ENCODE assay signal across 10 cellular contexts in genomic region chr16:87952751-87953150, GRCh38. TPM values are rescaled to one million over a fixed set of nuclear protein-coding genes. Genes with fewer than 3 reads are reported as not detected.
DNase-seq lines count a peak whose midpoint lies in the region; ATAC-seq and TF ChIP-seq lines count a peak whose summit lies in the region.
"Had no signal": no experiment of that assay in that cellular context is flagged by ENCODE, and none has a peak within 500 bp of the region (broad histone marks: within the 10 kb centered on the region; RNA-seq: fewer than 3 reads in every experiment).

No MANE protein-coding gene starts in this region.

- no peak for DNase-seq in A673 (ENCODE audit: low spot score)
- no peak for DNase-seq in putamen (ENCODE audit: low spot score)
- no peak for DNase-seq in cerebellum (ENCODE audit: low spot score)
- DNase-seq: GDM1, NCI-H2171 had no signal

- peak overlapping the region; percentile 94; the same call in 1 of the 2 replicates for H3K9ac ChIP-seq in HUES64 (ENCODE audit: low read depth, low read length)
- peak overlapping the region; percentile 78 for H3K9ac ChIP-seq in muscle layer of colon (ENCODE audit: low read length)

- H3K27ac ChIP-seq in A673 (ENCODE audit: low read depth, low read length, poor library complexity, severe bottlenecking) (peak overlapping the region; percentile 97), HUES64 (ENCODE audit: low read depth, low read length) (no peak overlapping the region; the same call in 1 of the 2 replicates), muscle layer of colon (ENCODE audit: low read depth, low read length) (peak overlapping the region; percentile 90)

- H3K36me3 ChIP-seq in A673 (ENCODE audit: insufficient read depth, low read length, poor library complexity, severe bottlenecking) (peaks cover 13% of the 10 kb centered on the region), HUES64 (ENCODE audit: insufficient read depth, low read length) (peaks cover 28% of the 10 kb centered on the region), muscle layer of colon (ENCODE audit: insufficient read depth, low read length) (peaks cover 8% of the 10 kb centered on the region)

- H3K27me3 ChIP-seq in A673 (replicated peaks; ENCODE audit: insufficient read depth, low read depth, low read length, poor library complexity) (no peaks in the 10 kb centered on the region), HUES64 (ENCODE audit: insufficient read depth, low read length) (no peaks in the 10 kb centered on the region), muscle layer of colon (ENCODE audit: control insufficient read depth in 1 of 2, insufficient read depth in 2 of 2, low read length in 2 of 2) (no peaks in the 10 kb centered on the region)

- CTCF ChIA-PET in A673 (lab: Charles Lee), result no interaction called here

- intact Hi-C loops in A673 (cut with micrococcal nuclease; ENCODE audit: unreplicated experiment), result loop anchor here (10.0 kb wide), 2 partner anchors 72 to 482 kb away; no protein-coding TSS in a partner anchor

- H3K27me3 Mint-ChIP-seq in brain, result peaks cover 3% of the 10 kb centered on the region

- no TSS peak for BruUV-seq in A673 (replicated peaks; lab: Mats Ljungman, UMichigan)

- ATAC-seq in GM19328 (IDR thresholded peaks at IDR 0.05; ENCODE audit: unreplicated experiment) (no peak), GM18870 (IDR thresholded peaks at IDR 0.05; ENCODE audit: unreplicated experiment) (no peak)

- peak overlapping the region; percentile 91 to 95 (median 91) for H3K4me3 Mint-ChIP-seq in brain

- no peaks in the 10 kb centered on the region for H3K9me3 ChIP-seq in A673 (ENCODE audit: low read depth, low read length, poor library complexity, severe bottlenecking)
- H3K9me3 ChIP-seq in HUES64 (ENCODE audit: insufficient read depth, low read depth, low read length), result no peaks in the 10 kb centered on the region
- H3K9me3 ChIP-seq in muscle layer of colon (ENCODE audit: low read length), result no peaks in the 10 kb centered on the region

- TF ChIP-seq CTCF in A673 (conservative IDR thresholded peaks at IDR 0.05; ENCODE audit: low read depth, low read length) (no peak), brain (conservative IDR thresholded peaks at IDR 0.05) (no peak)

- POLR2A ChIA-PET in A673 (lab: Charles Lee; ENCODE audit: low non-redundant PET), result no interaction called here

- peaks cover 0 to 5% (median 0%) of the 10 kb centered on the region in 5 experiments for H3K9me3 Mint-ChIP-seq in brain

- H3K36me3 Mint-ChIP-seq in brain, result peaks cover 10% of the 10 kb centered on the region

- H3K4me3 ChIP-seq in A673 (ENCODE audit: low read depth, low read length, poor library complexity, severe bottlenecking) (peak overlapping the region; percentile 97), HUES64 (ENCODE audit: low read length) (peak overlapping the region; percentile 69), muscle layer of colon (ENCODE audit: low read depth in 1 of 2, low read length in 2 of 2) (peak overlapping the region in 1 of 2 donors; percentile 91)

- peaks cover 65% of the 10 kb centered on the region for H3K4me1 Mint-ChIP-seq in brain

- H3K4me1 ChIP-seq in A673 (ENCODE audit: insufficient read depth, low read length, poor library complexity, severe bottlenecking) (peaks cover 28% of the 10 kb centered on the region), HUES64 (ENCODE audit: insufficient read depth, low read length) (peaks cover 5% of the 10 kb centered on the region; the same call in 1 of the 2 replicates), muscle layer of colon (ENCODE audit: insufficient read depth, low read length) (peaks cover 31% of the 10 kb centered on the region)

- 94% methylated on average over 16 of the region's 16 CpGs for WGBS in HUES64

- peak overlapping the region in 4 of 5 experiments; percentile 95 to 97 (median 96) for H3K27ac Mint-ChIP-seq in brain

RNA-seq across cellular contexts. Expression of gene BANP, which starts 1.5 kb away (rescaled TPM):
- total RNA-seq in A673 (2021) (35.2 and 44.3 TPM in 2 replicates), cerebellum (39.1 TPM)
- 12.3 TPM for polyA plus RNA-seq in HUES64 (2013, experiment 1 of 2)
- 11.1 TPM for polyA plus RNA-seq in HUES64 (2013, experiment 2 of 2)
- 27.1 TPM for polyA plus RNA-seq in brain (ENCODE audit: insufficient read depth, low read depth, low replicate concordance)

RNA-seq across cellular contexts. Expression of gene CA5A, which starts 16.4 kb away (rescaled TPM):
- total RNA-seq in A673 (2021), result not detected in 2 replicates
- polyA plus RNA-seq in HUES64 (2013, experiment 1 of 2), result not detected
- polyA plus RNA-seq in HUES64 (2013, experiment 2 of 2), result not detected
- polyA plus RNA-seq in brain (ENCODE audit: insufficient read depth, low read depth, low replicate concordance), result 0.54 TPM
- total RNA-seq in cerebellum, result not detected
